ENCODE assay signal across 8 cellular contexts in the genomic region with DNA sequence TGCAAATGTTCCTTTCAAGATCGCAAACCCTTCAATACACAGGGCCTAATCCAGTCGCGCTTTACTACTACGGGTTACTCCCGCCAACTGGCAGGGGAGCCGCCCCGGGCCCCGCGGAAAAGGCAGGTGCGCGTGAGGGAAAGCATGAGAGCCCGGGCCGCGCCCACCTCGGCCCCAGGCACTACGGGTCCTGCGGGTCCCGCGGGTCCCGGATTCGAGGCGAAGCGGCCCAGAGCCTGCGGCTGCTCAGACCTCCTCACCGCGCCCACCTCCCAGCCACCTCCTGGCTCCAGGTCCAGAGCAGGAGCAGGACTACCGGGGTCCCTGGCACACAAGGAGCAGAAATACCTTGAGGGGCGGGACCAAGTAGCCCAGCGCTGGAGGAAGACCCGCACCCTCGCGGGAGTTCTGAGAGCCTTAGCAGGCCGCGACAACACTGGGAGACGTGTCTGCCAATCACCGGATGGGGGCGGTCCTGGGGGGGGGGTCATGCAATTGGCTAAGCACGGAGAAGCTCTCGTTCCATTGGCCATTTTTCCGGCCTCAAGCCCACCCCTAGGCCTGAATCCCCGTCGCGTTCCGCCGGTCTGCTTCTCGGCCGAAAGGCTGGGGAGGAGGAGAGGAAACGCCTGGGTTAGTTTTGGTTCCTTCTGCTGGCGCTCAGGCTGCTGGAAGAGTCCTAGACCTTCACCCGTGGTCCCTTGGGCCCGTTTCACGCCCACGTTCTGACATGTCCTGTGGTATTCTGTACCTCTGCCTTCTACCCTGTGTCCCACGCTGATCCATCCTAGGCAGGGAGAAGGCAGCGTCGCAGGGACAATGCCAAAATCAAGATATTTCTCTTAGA. TPM values are rescaled to one million over a fixed set of nuclear protein-coding genes. Genes with fewer than 3 reads are reported as not detected.
DNase-seq lines count a peak whose midpoint lies in the region; ATAC-seq, FAIRE-seq and TF ChIP-seq lines count a peak whose summit lies in the region.

No MANE protein-coding gene starts in this region.

- TF ChIP-seq CTCF in GM12875 (IDR thresholded peaks at IDR 0.05; ENCODE audit: borderline replicate concordance, insufficient read depth, low read depth, low read length) (no peak), ascending aorta (IDR thresholded peaks at IDR 0.05) (no peak), psoas muscle (IDR thresholded peaks at IDR 0.05) (no peak)

- intact Hi-C loops in ascending aorta (cut with DNase I) = loop anchor here (1.0 to 5.0 kb wide), 3 partner anchors 10 to 260 kb away; no protein-coding TSS in a partner anchor
- intact Hi-C loops in right cardiac atrium (cut with DNase I) = loop anchor here in 2 of 4 donors (2.0 to 10.0 kb wide), 3 partner anchors 140 to 263 kb away; a partner anchor contains a TSS
- intact Hi-C loops in psoas muscle (cut with DNase I) = loop anchor here in 1 of 2 donors (10.0 kb wide), 1 partner anchor 263 kb away; no protein-coding TSS in a partner anchor

- under 1% methylated on average over 56 of the region's 56 CpGs for WGBS in right cardiac atrium
- 0% methylated on average over 45 to 56 of the region's 56 CpGs for WGBS in psoas muscle, 3 donors

- H3K9me3 ChIP-seq in ascending aorta (no peaks in the 10 kb centered on the region), right cardiac atrium (ENCODE audit: control insufficient read depth, low read length) (no peaks in the 10 kb centered on the region), psoas muscle (no peaks in the 10 kb centered on the region)

- peak overlapping the region; percentile 84 to 87 for H3K27ac ChIP-seq in ascending aorta
- peak overlapping the region; percentile 98 for H3K27ac ChIP-seq in right cardiac atrium (ENCODE audit: low read length)
- H3K27ac ChIP-seq in psoas muscle = peak overlapping the region; percentile 88

- FAIRE-seq in urothelium cell line (lab: Jason Lieb, UNC) = peak; percentile 90

- ATAC-seq in HG02763 (IDR thresholded peaks at IDR 0.05; ENCODE audit: unreplicated experiment) = peak; percentile 88
- ATAC-seq in right cardiac atrium = peak; percentile 99 to 100
- ATAC-seq in psoas muscle = peak; percentile 98 to 99 (median 98)

- H3K4me1 ChIP-seq in ascending aorta (no peaks in the 10 kb centered on the region), right cardiac atrium (ENCODE audit: control insufficient read depth, insufficient read depth, low read length) (no peaks in the 10 kb centered on the region), psoas muscle (peaks cover 3% of the 10 kb centered on the region)

- H3K4me3 ChIP-seq in GM12875 (ENCODE audit: low read depth, low read length) (peak overlapping the region; percentile 72), ascending aorta (peak overlapping the region; percentile 86 to 93), right cardiac atrium (ENCODE audit: low read length) (peak overlapping the region; percentile 52), psoas muscle (peak overlapping the region; percentile 84)

- peak; percentile 78 for DNase-seq in NCI-H1436 treated with DMSO at 0.1 percent for 48 hours (lab: John Stamatoyannopoulos, UW)
- DNase-seq in T-helper 1 cell = peak; percentile 75 to 97 (median 84)
- peak; percentile 83 to 96 for DNase-seq in ascending aorta (ENCODE audit: low spot score in 2 of 2)
- DNase-seq in right cardiac atrium = peak; percentile 93 to 97 (median 96)
- peak; percentile 94 for DNase-seq in psoas muscle
- peak; percentile 93 for DNase-seq in urothelium cell line (ENCODE audit: low spot score)

- H3K36me3 ChIP-seq in ascending aorta (peaks cover 0 to 5% of the 10 kb centered on the region in 2 donors), psoas muscle (ENCODE audit: insufficient read depth in 1 of 2, low read depth in 1 of 2) (peaks cover 0 to 23% of the 10 kb centered on the region in 2 donors)

- H3K27me3 ChIP-seq in ascending aorta (no peaks in the 10 kb centered on the region), right cardiac atrium (ENCODE audit: control insufficient read depth, insufficient read depth) (no peaks in the 10 kb centered on the region), psoas muscle (ENCODE audit: insufficient read depth in 3 of 3, low read length in 2 of 3) (no peaks in the 10 kb centered on the region)

RNA-seq across cellular contexts. Expression of a gene that starts 29.0 kb away (rescaled TPM):
- total RNA-seq in ascending aorta = not detected
- total RNA-seq in right cardiac atrium = 1 to 10 TPM; 1.0 to 3.8 (median 2.9) TPM
- polyA plus RNA-seq in right cardiac atrium = 2.3 TPM
- not detected for total RNA-seq in psoas muscle
- under 1 TPM in 1 of 3 donors, not detected in 2; 0.03 TPM for polyA plus RNA-seq in psoas muscle

Comparison
In these comparisons a context has a peak if more than half of its experiments do, and no peak if none do; other contexts are left out.
1. Peak in every context shown above with its lines: DNase-seq, ATAC-seq, H3K4me3 ChIP-seq and H3K27ac ChIP-seq.